In the genomic region with DNA sequence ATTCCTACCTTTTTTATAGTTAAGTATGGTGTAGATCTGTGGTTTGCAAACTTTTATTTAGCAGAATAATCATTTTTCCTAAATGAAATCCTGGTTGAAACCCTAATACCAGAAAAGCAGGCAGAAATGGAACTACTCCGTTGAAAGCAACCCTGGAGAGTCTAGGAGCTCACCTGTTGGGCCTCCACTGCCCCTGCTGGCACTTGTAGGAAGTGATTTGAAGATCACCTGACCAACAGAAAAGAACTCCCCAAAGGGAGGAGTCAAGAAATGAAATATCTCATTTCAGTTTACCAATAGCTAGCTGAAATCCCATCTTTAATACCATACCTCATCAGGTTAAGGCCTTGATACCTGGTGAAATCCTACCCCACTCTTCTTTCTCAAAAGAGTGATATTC, we compare ENCODE assay signal across 1 cellular context.
TF ChIP-seq lines count a peak whose summit lies in the region.

No MANE protein-coding gene starts in this region.

TF ChIP-seq in GM23338, 12 proteins besides CTCF, POLR2A, EP300 and RAD21 (continued from another document):
- TF ChIP-seq ZNF462 (CRISPR knock-in tag; IDR thresholded peaks at IDR 0.05) (no peak), ZNF331 (CRISPR knock-in tag; IDR thresholded peaks at IDR 0.05; ENCODE audit: low read depth) (no peak), EZH2 (IDR thresholded peaks at IDR 0.05; ENCODE audit: low read depth, unreplicated experiment) (no peak), NANOG (IDR thresholded peaks at IDR 0.05; ENCODE audit: borderline replicate concordance) (no peak), ZNF114 (CRISPR knock-in tag; IDR thresholded peaks at IDR 0.05) (no peak), POLR2AphosphoS5 (IDR thresholded peaks at IDR 0.05; ENCODE audit: low read depth) (no peak), CREB1 (CRISPR knock-in tag; IDR thresholded peaks at IDR 0.05; ENCODE audit: low read depth) (no peak), JUNB (IDR thresholded peaks at IDR 0.05; ENCODE audit: unreplicated experiment) (no peak), STAT1 (IDR thresholded peaks at IDR 0.05; ENCODE audit: unreplicated experiment) (no peak)
- TF ChIP-seq, protein P1, sequence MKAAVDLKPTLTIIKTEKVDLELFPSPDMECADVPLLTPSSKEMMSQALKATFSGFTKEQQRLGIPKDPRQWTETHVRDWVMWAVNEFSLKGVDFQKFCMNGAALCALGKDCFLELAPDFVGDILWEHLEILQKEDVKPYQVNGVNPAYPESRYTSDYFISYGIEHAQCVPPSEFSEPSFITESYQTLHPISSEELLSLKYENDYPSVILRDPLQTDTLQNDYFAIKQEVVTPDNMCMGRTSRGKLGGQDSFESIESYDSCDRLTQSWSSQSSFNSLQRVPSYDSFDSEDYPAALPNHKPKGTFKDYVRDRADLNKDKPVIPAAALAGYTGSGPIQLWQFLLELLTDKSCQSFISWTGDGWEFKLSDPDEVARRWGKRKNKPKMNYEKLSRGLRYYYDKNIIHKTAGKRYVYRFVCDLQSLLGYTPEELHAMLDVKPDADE (IDR thresholded peaks at IDR 0.05) = no peak
- TF ChIP-seq, protein P2, sequence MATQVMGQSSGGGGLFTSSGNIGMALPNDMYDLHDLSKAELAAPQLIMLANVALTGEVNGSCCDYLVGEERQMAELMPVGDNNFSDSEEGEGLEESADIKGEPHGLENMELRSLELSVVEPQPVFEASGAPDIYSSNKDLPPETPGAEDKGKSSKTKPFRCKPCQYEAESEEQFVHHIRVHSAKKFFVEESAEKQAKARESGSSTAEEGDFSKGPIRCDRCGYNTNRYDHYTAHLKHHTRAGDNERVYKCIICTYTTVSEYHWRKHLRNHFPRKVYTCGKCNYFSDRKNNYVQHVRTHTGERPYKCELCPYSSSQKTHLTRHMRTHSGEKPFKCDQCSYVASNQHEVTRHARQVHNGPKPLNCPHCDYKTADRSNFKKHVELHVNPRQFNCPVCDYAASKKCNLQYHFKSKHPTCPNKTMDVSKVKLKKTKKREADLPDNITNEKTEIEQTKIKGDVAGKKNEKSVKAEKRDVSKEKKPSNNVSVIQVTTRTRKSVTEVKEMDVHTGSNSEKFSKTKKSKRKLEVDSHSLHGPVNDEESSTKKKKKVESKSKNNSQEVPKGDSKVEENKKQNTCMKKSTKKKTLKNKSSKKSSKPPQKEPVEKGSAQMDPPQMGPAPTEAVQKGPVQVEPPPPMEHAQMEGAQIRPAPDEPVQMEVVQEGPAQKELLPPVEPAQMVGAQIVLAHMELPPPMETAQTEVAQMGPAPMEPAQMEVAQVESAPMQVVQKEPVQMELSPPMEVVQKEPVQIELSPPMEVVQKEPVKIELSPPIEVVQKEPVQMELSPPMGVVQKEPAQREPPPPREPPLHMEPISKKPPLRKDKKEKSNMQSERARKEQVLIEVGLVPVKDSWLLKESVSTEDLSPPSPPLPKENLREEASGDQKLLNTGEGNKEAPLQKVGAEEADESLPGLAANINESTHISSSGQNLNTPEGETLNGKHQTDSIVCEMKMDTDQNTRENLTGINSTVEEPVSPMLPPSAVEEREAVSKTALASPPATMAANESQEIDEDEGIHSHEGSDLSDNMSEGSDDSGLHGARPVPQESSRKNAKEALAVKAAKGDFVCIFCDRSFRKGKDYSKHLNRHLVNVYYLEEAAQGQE (IDR thresholded peaks at IDR 0.05; ENCODE audit: unreplicated experiment) = no peak
